Comparison of ENCODE assay signal across 1 cellular context in genomic region chr17:1732241-1733046, GRCh38.
TF ChIP-seq lines count a peak whose summit lies in the region.

No MANE protein-coding gene starts in this region.

TF ChIP-seq in HepG2, 621 proteins besides CTCF, POLR2A, EP300 and RAD21:
- TF ChIP-seq AGO2 (optimal IDR thresholded peaks at IDR 0.05; ENCODE audit: low read depth, low read length) (peak; percentile 75), RBFOX2 (IDR thresholded peaks at IDR 0.05; ENCODE audit: low read depth, low read length) (peak; percentile 36; the same call in 1 of the 2 replicates), ZKSCAN8 (CRISPR knock-in tag; IDR thresholded peaks at IDR 0.05; ENCODE audit: borderline replicate concordance) (no peak)
TF ChIP-seq in HepG2: peak in this region for 2.
